ENCODE assay signal across 1 cellular context in the genomic region with DNA sequence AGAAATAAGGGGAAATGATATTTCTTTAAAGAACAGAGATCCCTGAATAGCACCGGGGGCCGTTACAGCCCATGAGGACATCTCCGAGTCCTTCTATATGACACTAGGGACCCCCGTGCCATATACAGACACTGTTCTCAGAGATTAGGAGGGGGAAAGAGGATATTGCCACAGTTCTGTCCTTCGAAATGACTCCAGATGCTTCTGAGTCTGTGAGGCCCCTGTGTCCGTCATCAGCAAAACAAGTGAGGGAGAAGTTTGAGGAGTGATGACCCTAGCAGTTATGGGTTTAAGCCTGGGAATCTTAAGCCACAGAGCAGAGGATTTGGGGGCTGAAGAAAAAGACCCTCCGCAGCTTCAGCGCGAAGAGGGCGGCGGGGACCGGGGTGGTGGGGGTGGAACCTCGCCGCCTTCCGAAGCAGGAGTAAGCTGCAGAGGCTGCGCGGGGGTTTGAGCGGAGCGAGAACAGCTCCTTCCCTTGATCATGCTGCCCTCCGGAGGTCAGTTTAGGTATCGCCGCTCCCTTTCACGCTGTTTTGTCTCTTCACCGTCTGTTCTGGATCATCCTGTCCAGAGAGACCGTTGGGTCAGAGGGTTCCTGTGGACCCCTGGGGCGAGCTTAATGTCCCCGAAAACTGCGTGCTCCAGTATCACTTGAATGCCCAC.
TF ChIP-seq lines count a peak whose summit lies in the region.

No MANE protein-coding gene starts in this region.

TF ChIP-seq in SK-N-SH, 30 proteins besides CTCF, POLR2A, EP300 and RAD21:
- TF ChIP-seq NFIC (IDR thresholded peaks at IDR 0.05; ENCODE audit: borderline replicate concordance): no peak
- no peak for TF ChIP-seq YY1 (IDR thresholded peaks at IDR 0.05; ENCODE audit: low read depth)
- TF ChIP-seq FOSL2 (IDR thresholded peaks at IDR 0.05; ENCODE audit: borderline replicate concordance, low read depth): no peak
- TF ChIP-seq USF1 (IDR thresholded peaks at IDR 0.05; ENCODE audit: borderline replicate concordance, low read depth): peak; percentile 15; the same call in 1 of the 2 replicates
- peak; percentile 41; the same call in 1 of the 2 replicates for TF ChIP-seq NRF1 (IDR thresholded peaks at IDR 0.05; ENCODE audit: low read depth, low read length)
- peak; percentile 36; the same call in 1 of the 2 replicates for TF ChIP-seq MAX (IDR thresholded peaks at IDR 0.05; ENCODE audit: low read depth)
- TF ChIP-seq, protein P1, sequence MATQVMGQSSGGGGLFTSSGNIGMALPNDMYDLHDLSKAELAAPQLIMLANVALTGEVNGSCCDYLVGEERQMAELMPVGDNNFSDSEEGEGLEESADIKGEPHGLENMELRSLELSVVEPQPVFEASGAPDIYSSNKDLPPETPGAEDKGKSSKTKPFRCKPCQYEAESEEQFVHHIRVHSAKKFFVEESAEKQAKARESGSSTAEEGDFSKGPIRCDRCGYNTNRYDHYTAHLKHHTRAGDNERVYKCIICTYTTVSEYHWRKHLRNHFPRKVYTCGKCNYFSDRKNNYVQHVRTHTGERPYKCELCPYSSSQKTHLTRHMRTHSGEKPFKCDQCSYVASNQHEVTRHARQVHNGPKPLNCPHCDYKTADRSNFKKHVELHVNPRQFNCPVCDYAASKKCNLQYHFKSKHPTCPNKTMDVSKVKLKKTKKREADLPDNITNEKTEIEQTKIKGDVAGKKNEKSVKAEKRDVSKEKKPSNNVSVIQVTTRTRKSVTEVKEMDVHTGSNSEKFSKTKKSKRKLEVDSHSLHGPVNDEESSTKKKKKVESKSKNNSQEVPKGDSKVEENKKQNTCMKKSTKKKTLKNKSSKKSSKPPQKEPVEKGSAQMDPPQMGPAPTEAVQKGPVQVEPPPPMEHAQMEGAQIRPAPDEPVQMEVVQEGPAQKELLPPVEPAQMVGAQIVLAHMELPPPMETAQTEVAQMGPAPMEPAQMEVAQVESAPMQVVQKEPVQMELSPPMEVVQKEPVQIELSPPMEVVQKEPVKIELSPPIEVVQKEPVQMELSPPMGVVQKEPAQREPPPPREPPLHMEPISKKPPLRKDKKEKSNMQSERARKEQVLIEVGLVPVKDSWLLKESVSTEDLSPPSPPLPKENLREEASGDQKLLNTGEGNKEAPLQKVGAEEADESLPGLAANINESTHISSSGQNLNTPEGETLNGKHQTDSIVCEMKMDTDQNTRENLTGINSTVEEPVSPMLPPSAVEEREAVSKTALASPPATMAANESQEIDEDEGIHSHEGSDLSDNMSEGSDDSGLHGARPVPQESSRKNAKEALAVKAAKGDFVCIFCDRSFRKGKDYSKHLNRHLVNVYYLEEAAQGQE (IDR thresholded peaks at IDR 0.05; ENCODE audit: low read depth, low read length): no peak
- peak; percentile 2; the same call in 1 of the 2 replicates for TF ChIP-seq TAF1 (IDR thresholded peaks at IDR 0.05; ENCODE audit: borderline replicate concordance, low read depth, low read length)
- TF ChIP-seq MEF2A (IDR thresholded peaks at IDR 0.05; ENCODE audit: borderline replicate concordance, low read depth): no peak
- peak; percentile 22 for TF ChIP-seq CHD2 (IDR thresholded peaks at IDR 0.05; ENCODE audit: low read length, partially characterized antibody)
- peak; percentile 52; the same call in 1 of the 2 replicates for TF ChIP-seq SIN3A (IDR thresholded peaks at IDR 0.05; ENCODE audit: borderline replicate concordance, low read depth, low read length)
- TF ChIP-seq TCF12 (IDR thresholded peaks at IDR 0.05): no peak
- TF ChIP-seq, protein P2, sequence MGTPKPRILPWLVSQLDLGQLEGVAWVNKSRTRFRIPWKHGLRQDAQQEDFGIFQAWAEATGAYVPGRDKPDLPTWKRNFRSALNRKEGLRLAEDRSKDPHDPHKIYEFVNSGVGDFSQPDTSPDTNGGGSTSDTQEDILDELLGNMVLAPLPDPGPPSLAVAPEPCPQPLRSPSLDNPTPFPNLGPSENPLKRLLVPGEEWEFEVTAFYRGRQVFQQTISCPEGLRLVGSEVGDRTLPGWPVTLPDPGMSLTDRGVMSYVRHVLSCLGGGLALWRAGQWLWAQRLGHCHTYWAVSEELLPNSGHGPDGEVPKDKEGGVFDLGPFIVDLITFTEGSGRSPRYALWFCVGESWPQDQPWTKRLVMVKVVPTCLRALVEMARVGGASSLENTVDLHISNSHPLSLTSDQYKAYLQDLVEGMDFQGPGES (IDR thresholded peaks at IDR 0.05; ENCODE audit: low read depth, low read length): no peak
- peak; percentile 14; the same call in 1 of the 2 replicates for TF ChIP-seq MXI1 (IDR thresholded peaks at IDR 0.05; ENCODE audit: low read depth, low read length)
- no peak for TF ChIP-seq ELF1 (IDR thresholded peaks at IDR 0.05)
- peak; percentile 79 for TF ChIP-seq SMC3 (IDR thresholded peaks at IDR 0.05; ENCODE audit: low read depth, low read length)
- no peak for TF ChIP-seq GABPA (IDR thresholded peaks at IDR 0.05; ENCODE audit: low read depth)
